ENCODE assay signal across 8 cellular contexts in genomic region chr16:86272744-86273143, GRCh38.
"Had no signal": no experiment of that assay in that cellular context is flagged by ENCODE, and none has a peak within 500 bp of the region (broad histone marks: within the 10 kb centered on the region; RNA-seq: fewer than 3 reads in every experiment).

No MANE protein-coding gene starts in this region.

- H3K9me3 ChIP-seq: HAP-1 had no signal

- H3K36me3 ChIP-seq: HAP-1 had no signal

- H3K27ac Mint-ChIP-seq: GM23338, HFFc6, IgD-negative memory B cell had no signal

- H3K4me3 ChIP-seq: GM23338, HAP-1 had no signal

- H3K27ac ChIP-seq: HL-60 had no signal

- H3K4me3 Mint-ChIP-seq: GM23338, HFFc6, IgD-negative memory B cell had no signal

- DNase-seq: H7, HFFc6, KG1 had no signal

- H3K36me3 Mint-ChIP-seq: IgD-negative memory B cell had no signal

- H3K4me1 Mint-ChIP-seq: IgD-negative memory B cell had no signal

- ATAC-seq: GM23338, HepG2 had no signal

- H3K9me3 Mint-ChIP-seq: HFFc6 had no signal

- FAIRE-seq: HepG2 had no signal

- H3K4me2 ChIP-seq: GM23338 had no signal
